Comparison of ENCODE assay signal across 34 cellular contexts in the genomic region with DNA sequence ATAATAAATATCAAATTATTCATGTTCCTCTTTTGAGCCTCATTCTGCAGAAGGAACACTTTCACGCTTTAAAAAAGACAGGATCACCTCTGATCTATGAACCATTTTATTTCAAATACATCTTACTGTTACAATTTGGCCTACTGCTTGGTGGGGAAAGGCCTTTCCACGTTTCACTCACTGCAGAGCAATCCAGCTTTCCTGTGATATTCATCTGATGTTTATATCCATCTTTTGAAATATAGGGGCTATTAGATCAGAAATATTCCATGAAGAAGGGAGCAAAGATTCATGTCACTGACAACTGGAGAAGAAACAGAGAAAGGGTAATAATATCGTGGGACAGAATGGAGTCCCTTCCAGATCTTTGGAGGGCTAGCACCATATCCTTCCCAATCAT.
"Had no signal": no experiment of that assay in that cellular context is flagged by ENCODE, and none has a peak within 500 bp of the region (broad histone marks: within the 10 kb centered on the region; RNA-seq: fewer than 3 reads in every experiment).

No MANE protein-coding gene starts in this region.

- H3K9me3 ChIP-seq: MG63 had no signal

- H3K36me3 ChIP-seq: MG63 had no signal

- DNase-seq: Karpas-422, Kasumi-1, MG63, MM.1S, MV-4-11, NCI-H1048, NCI-H1092, NCI-H1105, NCI-H1105 treated with DMSO at 0.1 percent for 48 hours, NCI-H1417, NCI-H1417 treated with DMSO at 0.1 percent for 48 hours, NCI-H1436, NCI-H1436 treated with DMSO at 0.1 percent for 48 hours, NCI-H146, NCI-H1694, NCI-H1694 treated with DMSO at 0.1 percent for 48 hours, NCI-H187, NCI-H187 treated with DMSO at 0.1 percent for 48 hours, NCI-H1930, NCI-H2029, NCI-H2029 treated with DMSO at 0.1 percent for 48 hours, NCI-H2081, NCI-H2081 treated with DMSO at 0.1 percent for 48 hours, NCI-H2107, NCI-H2171, NCI-H2171 treated with DMSO at 0.1 percent for 48 hours, NCI-H2227 treated with DMSO at 0.1 percent for 48 hours, NCI-H226, NCI-H345, NCI-H446, NCI-H446 treated with DMSO at 0.1 percent for 48 hours, NCI-H510A, NCI-H510A treated with DMSO at 0.1 percent for 48 hours, NCI-H524 had no signal

- H3K27me3 ChIP-seq: MG63 had no signal

- H3K4me3 ChIP-seq: MG63 had no signal
